In genomic region chr7:21412291-21412896, GRCh38 we compare ENCODE assay signal across 13 cellular contexts. TPM values are rescaled to one million over a fixed set of nuclear protein-coding genes. Genes with fewer than 3 reads are reported as not detected.
DNase-seq lines count a peak whose midpoint lies in the region; ATAC-seq and TF ChIP-seq lines count a peak whose summit lies in the region.
"Had no signal": no experiment of that assay in that cellular context is flagged by ENCODE, and none has a peak within 500 bp of the region (broad histone marks: within the 10 kb centered on the region; RNA-seq: fewer than 3 reads in every experiment).

No MANE protein-coding gene starts in this region.

- H3K4me2 ChIP-seq in Loucy (ENCODE audit: low read depth, low read length, poor library complexity, severe bottlenecking) (no peak overlapping the region), smooth muscle cell (no peak overlapping the region)

- H3K4me1 ChIP-seq in Loucy (ENCODE audit: insufficient read depth, low read length, poor library complexity, severe bottlenecking), result no peaks in the 10 kb centered on the region
- peaks cover 3% of the 10 kb centered on the region for H3K4me1 ChIP-seq in smooth muscle cell (ENCODE audit: low read depth)

- peak overlapping the region; percentile 67; the same call in 1 of the 2 replicates for H2AFZ ChIP-seq in Loucy (ENCODE audit: low read length)
- H2AFZ ChIP-seq in smooth muscle cell (ENCODE audit: low read depth), result peak overlapping the region; percentile 51

- H4K20me1 ChIP-seq in Loucy (ENCODE audit: insufficient read depth, low read length, poor library complexity, severe bottlenecking), result no peaks in the 10 kb centered on the region
- H4K20me1 ChIP-seq in smooth muscle cell (ENCODE audit: low read depth), result no peaks in the 10 kb centered on the region

- no peak overlapping the region for H3K4me3 Mint-ChIP-seq in activated CD4-positive, alpha-beta T cell treated with anti-CD3 and anti-CD28 coated beads, Interleukin-2, amount 10 ng/mL, durations not matched to agents 7 days and 5 days

- peaks cover 33% of the 10 kb centered on the region for H3K9me3 Mint-ChIP-seq in activated CD4-positive, alpha-beta T cell treated with anti-CD3 and anti-CD28 coated beads, Interleukin-2, amount 10 ng/mL, durations not matched to agents 7 days and 5 days

- H3K9me3 ChIP-seq in Loucy (ENCODE audit: insufficient read depth, low read depth, low read length) (no peaks in the 10 kb centered on the region), smooth muscle cell (replicated peaks; ENCODE audit: low read depth) (no peaks in the 10 kb centered on the region)
- H3K9me3 ChIP-seq: esophagus muscularis mucosa, Peyer's patch had no signal

- H3K4me1 Mint-ChIP-seq in activated CD4-positive, alpha-beta T cell treated with anti-CD3 and anti-CD28 coated beads, Interleukin-2, amount 10 ng/mL, durations not matched to agents 7 days and 5 days, result peaks cover 53% of the 10 kb centered on the region

- H3K4me3 ChIP-seq in Loucy (ENCODE audit: low read length, poor library complexity, severe bottlenecking) (no peak overlapping the region), smooth muscle cell (no peak overlapping the region)
- H3K4me3 ChIP-seq: esophagus muscularis mucosa, Peyer's patch had no signal

- H3K27me3 ChIP-seq in Loucy (ENCODE audit: insufficient read depth, low read length, poor library complexity, severe bottlenecking), result no peaks in the 10 kb centered on the region
- no peaks in the 10 kb centered on the region for H3K27me3 ChIP-seq in smooth muscle cell (ENCODE audit: low read depth)
- H3K27me3 ChIP-seq: Peyer's patch had no signal

- H3F3A ChIP-seq in Loucy (ENCODE audit: low read depth) (no peaks in the 10 kb centered on the region), smooth muscle cell (ENCODE audit: low read depth) (no peaks in the 10 kb centered on the region)

- H3K36me3 ChIP-seq in Loucy (ENCODE audit: insufficient read depth, low read length), result no peaks in the 10 kb centered on the region
- H3K36me3 ChIP-seq in smooth muscle cell (ENCODE audit: low read depth), result no peaks in the 10 kb centered on the region
- H3K36me3 ChIP-seq: esophagus muscularis mucosa, Peyer's patch had no signal

- no peaks in the 10 kb centered on the region for H3K79me2 ChIP-seq in Loucy (ENCODE audit: insufficient read depth, low read length)
- no peaks in the 10 kb centered on the region for H3K79me2 ChIP-seq in smooth muscle cell (ENCODE audit: low read depth)

- no peaks in the 10 kb centered on the region for H3K9me2 ChIP-seq in Loucy (replicated peaks; ENCODE audit: low read depth, low read length)

- peak; percentile 36 for ATAC-seq in GM21786 (IDR thresholded peaks at IDR 0.05; ENCODE audit: unreplicated experiment)

- H3K27ac Mint-ChIP-seq in activated CD4-positive, alpha-beta T cell treated with anti-CD3 and anti-CD28 coated beads, Interleukin-2, amount 10 ng/mL, durations not matched to agents 7 days and 5 days, result peak overlapping the region; percentile 87

- CTCF ChIA-PET in activated CD4-positive, alpha-beta T cell treated with anti-CD3 and anti-CD28 coated beads, Interleukin-2, amount 10 ng/mL, durations not matched to agents 7 days and 5 days (lab: Charles Lee), result interaction anchor here (0.7 to 5.5 kb wide), 5 partner anchors 13 to 187 kb away, joined by 3 to 23 read pairs (median 3); no protein-coding TSS in a partner anchor

- DNase-seq in activated CD4-positive, alpha-beta T cell treated with anti-CD3 and anti-CD28 coated beads, Interleukin-2, amount 10 ng/mL, durations not matched to agents 7 days and 5 days, result peak; percentile 27
- no peak for DNase-seq in activated CD4-positive, alpha-beta T cell treated with anti-CD3 and anti-CD28 coated beads, Interleukin-2, amount 50 U/mL, for 48 hours
- DNase-seq in smooth muscle cell (lab: John Stamatoyannopoulos, UW; ENCODE audit: unreplicated experiment), result no peak
- no peak for DNase-seq in NCI-H345 treated with DMSO at 0.1 percent for 48 hours (lab: John Stamatoyannopoulos, UW; ENCODE audit: unreplicated experiment)
- no peak for DNase-seq in RKO (ENCODE audit: low spot score)
- DNase-seq in LoVo (ENCODE audit: low spot score), result no peak
- DNase-seq: activated CD4-positive, CD25-positive, alpha-beta regulatory T cell treated with anti-CD3 and anti-CD28 coated beads, Interleukin-2, amount 50 U/mL, for 72 hours; left cardiac atrium; NCI-H1105; Peyer's patch had no signal

- POLR2A ChIA-PET in activated CD4-positive, alpha-beta T cell treated with anti-CD3 and anti-CD28 coated beads, Interleukin-2, amount 10 ng/mL, durations not matched to agents 7 days and 5 days (lab: Charles Lee), result no interaction called here

- no peak overlapping the region for H3K9ac ChIP-seq in Loucy (ENCODE audit: low read depth, low read length, poor library complexity, severe bottlenecking)
- no peak overlapping the region for H3K9ac ChIP-seq in smooth muscle cell (ENCODE audit: low read depth)

- TF ChIP-seq CTCF in Loucy (conservative IDR thresholded peaks at IDR 0.05; ENCODE audit: low read length) (no peak), smooth muscle cell (IDR thresholded peaks at IDR 0.05; ENCODE audit: borderline replicate concordance, insufficient read depth, poor library complexity, severe bottlenecking) (no peak)

- H3K27ac ChIP-seq in smooth muscle cell (ENCODE audit: low read depth), result no peak overlapping the region
- H3K27ac ChIP-seq: esophagus muscularis mucosa had no signal

- H3K27me3 Mint-ChIP-seq in activated CD4-positive, alpha-beta T cell treated with anti-CD3 and anti-CD28 coated beads, Interleukin-2, amount 10 ng/mL, durations not matched to agents 7 days and 5 days, result peaks cover 5% of the 10 kb centered on the region

- peaks cover 18% of the 10 kb centered on the region for H3K36me3 Mint-ChIP-seq in activated CD4-positive, alpha-beta T cell treated with anti-CD3 and anti-CD28 coated beads, Interleukin-2, amount 10 ng/mL, durations not matched to agents 7 days and 5 days (ENCODE audit: low read depth)

- WGBS in smooth muscle cell (ENCODE audit: low lambda C conversion rate), result 83% methylated on average over 1 of the region's 1 CpG

RNA-seq across cellular contexts. Expression of gene SP4, which starts 15.5 kb away (rescaled TPM):
- total RNA-seq in activated CD4-positive, alpha-beta T cell treated with anti-CD3 and anti-CD28 coated beads, Interleukin-2, amount 10 ng/mL, durations not matched to agents 7 days and 5 days, result 10 to 100 TPM; 30.9 to 38.8 TPM
- total RNA-seq in smooth muscle cell, result 5.0 and 8.0 TPM in 2 replicates
- polyA plus RNA-seq in smooth muscle cell, result 0.82 and 1.6 TPM in 2 replicates
